In the genomic region with DNA sequence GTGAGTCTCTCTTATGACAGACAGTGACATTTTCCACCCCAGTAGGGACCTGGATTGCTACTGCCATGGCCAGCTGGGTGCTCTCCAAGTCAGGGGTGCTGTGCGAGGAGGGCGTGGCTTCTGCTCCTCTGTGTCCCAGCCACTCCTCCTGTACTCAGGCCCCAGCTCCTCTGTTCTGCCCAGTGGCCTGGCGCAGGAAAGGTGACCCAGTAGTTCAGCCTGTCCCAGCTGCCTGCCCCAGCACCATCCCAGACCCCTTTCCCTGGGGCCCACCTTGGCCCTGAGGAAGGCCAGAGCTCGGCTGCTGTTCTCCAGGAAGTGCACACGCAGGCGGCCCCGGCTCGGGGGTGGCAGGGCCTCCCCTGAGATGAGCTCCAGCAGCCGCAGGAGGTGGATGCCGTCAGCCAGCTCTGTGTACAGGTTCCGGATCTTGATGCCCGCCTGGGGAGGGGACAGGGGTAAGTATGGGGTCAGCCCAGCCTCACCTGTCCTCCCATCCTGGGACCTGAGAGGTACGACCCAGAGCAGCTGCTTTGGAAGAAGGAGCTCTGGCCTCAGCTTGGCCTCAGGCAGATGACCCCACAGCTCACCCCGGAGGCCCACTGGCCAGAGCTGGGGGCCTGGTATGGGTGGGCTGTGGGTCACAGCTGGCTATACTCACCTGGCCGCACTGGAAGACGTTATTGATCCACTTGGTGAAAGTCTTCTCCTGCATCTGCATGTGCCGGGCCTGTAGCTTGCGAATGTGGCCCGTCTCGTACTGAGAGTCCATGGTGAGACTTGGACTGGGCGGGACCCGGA, we compare ENCODE assay signal across 11 cellular contexts. TPM values are rescaled to one million over a fixed set of nuclear protein-coding genes. Genes with fewer than 3 reads are reported as not detected.
DNase-seq lines count a peak whose midpoint lies in the region; TF ChIP-seq lines count a peak whose summit lies in the region.
"Had no signal": no experiment of that assay in that cellular context is flagged by ENCODE, and none has a peak within 500 bp of the region (broad histone marks: within the 10 kb centered on the region; RNA-seq: fewer than 3 reads in every experiment).

No MANE protein-coding gene starts in this region.

- WGBS in suprapubic skin: 73% methylated on average over 9 of the region's 22 CpGs

- CTCF ChIA-PET in activated CD4-positive, alpha-beta memory T cell treated with anti-CD3 and anti-CD28 coated beads for 36 hours (lab: Charles Lee): interaction anchor here (1.0 to 2.4 kb wide), 4 partner anchors 9 to 285 kb away, joined by 3 to 9 read pairs (median 4); no protein-coding TSS in a partner anchor

- no peak for TF ChIP-seq EP300 in suprapubic skin (IDR thresholded peaks at IDR 0.05)

- TF ChIP-seq POLR2A in suprapubic skin (IDR thresholded peaks at IDR 0.05): no peak

- DNase-seq in activated T-helper 1 cell treated with Interleukin-2 at 50 U/mL for 16 hours (ENCODE audit: low read depth): peak; percentile 28
- DNase-seq in activated T-helper 1 cell treated with anti-CD3 and anti-CD28 coated beads, Interleukin-12 subunit alpha, Interleukin-12 subunit beta, Interleukin-2, Interleukin-4 antibody, amounts not matched to agents 30 ng/mL and 10 ng/mL and 1 ng/mL, durations not matched to agents 14 hours and 24 hours and 36 hours (ENCODE audit: low spot score): no peak
- peak; percentile 36 for DNase-seq in activated CD4-positive, alpha-beta memory T cell treated with anti-CD3 and anti-CD28 coated beads for 36 hours
- DNase-seq in right atrium auricular region (ENCODE audit: low spot score): no peak
- DNase-seq in suprapubic skin (ENCODE audit: low spot score in 2 of 2): peak; percentile 66 to 76
- no peak for DNase-seq in glutamatergic neuron
- no peak for DNase-seq in NCI-H1048 (lab: John Stamatoyannopoulos, UW)
- DNase-seq in HuH-7 (ENCODE audit: low spot score): no peak
- DNase-seq: AML-193, midbrain, NCI-H2227 treated with DMSO at 0.1 percent for 48 hours had no signal

- H3K4me3 ChIP-seq in right atrium auricular region: peak overlapping the region; percentile 35 to 46
- no peak overlapping the region for H3K4me3 ChIP-seq in suprapubic skin

- H3K27me3 ChIP-seq in right atrium auricular region (no peaks in the 10 kb centered on the region), suprapubic skin (no peaks in the 10 kb centered on the region)

- peaks cover 39% of the 10 kb centered on the region for H3K4me1 Mint-ChIP-seq in activated T-helper 1 cell treated with anti-CD3 and anti-CD28 coated beads, Interleukin-12 subunit alpha, Interleukin-12 subunit beta, Interleukin-2, Interleukin-4 antibody, amounts not matched to agents 30 ng/mL and 10 ng/mL and 1 ng/mL, durations not matched to agents 14 hours and 24 hours and 36 hours (ENCODE audit: low read depth)
- peaks cover 42% of the 10 kb centered on the region for H3K4me1 Mint-ChIP-seq in activated CD4-positive, alpha-beta memory T cell treated with anti-CD3 and anti-CD28 coated beads for 36 hours (ENCODE audit: low read depth)
- peaks cover 10% of the 10 kb centered on the region for H3K4me1 Mint-ChIP-seq in glutamatergic neuron (ENCODE audit: low read depth, unreplicated experiment)

- no peaks in the 10 kb centered on the region for H3K9me3 Mint-ChIP-seq in activated T-helper 1 cell treated with anti-CD3 and anti-CD28 coated beads, Interleukin-12 subunit alpha, Interleukin-12 subunit beta, Interleukin-2, Interleukin-4 antibody, amounts not matched to agents 30 ng/mL and 10 ng/mL and 1 ng/mL, durations not matched to agents 14 hours and 24 hours and 36 hours
- no peaks in the 10 kb centered on the region for H3K9me3 Mint-ChIP-seq in activated CD4-positive, alpha-beta memory T cell treated with anti-CD3 and anti-CD28 coated beads for 36 hours
- H3K9me3 Mint-ChIP-seq in glutamatergic neuron (ENCODE audit: unreplicated experiment): no peaks in the 10 kb centered on the region

- no peak for TF ChIP-seq CTCF in right atrium auricular region (IDR thresholded peaks at IDR 0.05)
- TF ChIP-seq CTCF in suprapubic skin (IDR thresholded peaks at IDR 0.05): no peak
- TF ChIP-seq CTCF in glutamatergic neuron (IDR thresholded peaks at IDR 0.05; ENCODE audit: partially characterized antibody, unreplicated experiment): no peak

- H3K36me3 ChIP-seq in right atrium auricular region (no peaks in the 10 kb centered on the region), suprapubic skin (peaks cover 5% of the 10 kb centered on the region)

- POLR2A ChIA-PET in activated CD4-positive, alpha-beta memory T cell treated with anti-CD3 and anti-CD28 coated beads for 36 hours (lab: Charles Lee): interaction anchor here (0.6 to 1.1 kb wide), 3 partner anchors 22 to 380 kb away, joined by 3 read pairs; a partner anchor contains a TSS

- H3K27ac ChIP-seq in right atrium auricular region: peak overlapping the region; percentile 82 to 87
- no peak overlapping the region for H3K27ac ChIP-seq in suprapubic skin

- no peak overlapping the region for H3K4me3 Mint-ChIP-seq in activated T-helper 1 cell treated with anti-CD3 and anti-CD28 coated beads, Interleukin-12 subunit alpha, Interleukin-12 subunit beta, Interleukin-2, Interleukin-4 antibody, amounts not matched to agents 30 ng/mL and 10 ng/mL and 1 ng/mL, durations not matched to agents 14 hours and 24 hours and 36 hours
- peak overlapping the region; percentile 38 for H3K4me3 Mint-ChIP-seq in activated CD4-positive, alpha-beta memory T cell treated with anti-CD3 and anti-CD28 coated beads for 36 hours
- no peak overlapping the region for H3K4me3 Mint-ChIP-seq in glutamatergic neuron (ENCODE audit: unreplicated experiment)

- peaks cover 10% of the 10 kb centered on the region for H3K36me3 Mint-ChIP-seq in activated T-helper 1 cell treated with anti-CD3 and anti-CD28 coated beads, Interleukin-12 subunit alpha, Interleukin-12 subunit beta, Interleukin-2, Interleukin-4 antibody, amounts not matched to agents 30 ng/mL and 10 ng/mL and 1 ng/mL, durations not matched to agents 14 hours and 24 hours and 36 hours (ENCODE audit: low read depth)
- H3K36me3 Mint-ChIP-seq in activated CD4-positive, alpha-beta memory T cell treated with anti-CD3 and anti-CD28 coated beads for 36 hours: peaks cover 5% of the 10 kb centered on the region
- no peaks in the 10 kb centered on the region for H3K36me3 Mint-ChIP-seq in glutamatergic neuron (ENCODE audit: unreplicated experiment)

- H3K9me3 ChIP-seq in right atrium auricular region: no peaks in the 10 kb centered on the region
- no peaks in the 10 kb centered on the region for H3K9me3 ChIP-seq in suprapubic skin

- H3K4me1 ChIP-seq in right atrium auricular region (peaks cover 0 to 36% of the 10 kb centered on the region in 2 donors), suprapubic skin (peaks cover 26% of the 10 kb centered on the region)

- H3K27me3 Mint-ChIP-seq in activated T-helper 1 cell treated with anti-CD3 and anti-CD28 coated beads, Interleukin-12 subunit alpha, Interleukin-12 subunit beta, Interleukin-2, Interleukin-4 antibody, amounts not matched to agents 30 ng/mL and 10 ng/mL and 1 ng/mL, durations not matched to agents 14 hours and 24 hours and 36 hours (ENCODE audit: insufficient read depth): no peaks in the 10 kb centered on the region
- H3K27me3 Mint-ChIP-seq in activated CD4-positive, alpha-beta memory T cell treated with anti-CD3 and anti-CD28 coated beads for 36 hours: no peaks in the 10 kb centered on the region
- H3K27me3 Mint-ChIP-seq in glutamatergic neuron (ENCODE audit: unreplicated experiment): peaks cover 5% of the 10 kb centered on the region

- intact Hi-C loops in activated T-helper 1 cell treated with anti-CD3 and anti-CD28 coated beads, Interleukin-12 subunit alpha, Interleukin-12 subunit beta, Interleukin-2, Interleukin-4 antibody, amounts not matched to agents 30 ng/mL and 10 ng/mL and 1 ng/mL, durations not matched to agents 14 hours and 24 hours and 36 hours (cut with micrococcal nuclease): no loop called here
- intact Hi-C loops in activated CD4-positive, alpha-beta memory T cell treated with anti-CD3 and anti-CD28 coated beads for 36 hours (cut with micrococcal nuclease): no loop called here

- H3K27ac Mint-ChIP-seq in activated T-helper 1 cell treated with anti-CD3 and anti-CD28 coated beads, Interleukin-12 subunit alpha, Interleukin-12 subunit beta, Interleukin-2, Interleukin-4 antibody, amounts not matched to agents 30 ng/mL and 10 ng/mL and 1 ng/mL, durations not matched to agents 14 hours and 24 hours and 36 hours: no peak overlapping the region
- peak overlapping the region; percentile 42 for H3K27ac Mint-ChIP-seq in activated CD4-positive, alpha-beta memory T cell treated with anti-CD3 and anti-CD28 coated beads for 36 hours
- H3K27ac Mint-ChIP-seq in glutamatergic neuron (ENCODE audit: unreplicated experiment): no peak overlapping the region

RNA-seq across cellular contexts. Expression of a gene that starts 1.0 kb away (rescaled TPM):
- total RNA-seq in activated T-helper 1 cell treated with anti-CD3 and anti-CD28 coated beads, Interleukin-12 subunit alpha, Interleukin-12 subunit beta, Interleukin-2, Interleukin-4 antibody, amounts not matched to agents 30 ng/mL and 10 ng/mL and 1 ng/mL, durations not matched to agents 14 hours and 24 hours and 36 hours: 1.2 and 1.9 TPM in 2 replicates
- 1 to 10 TPM in 1 of 2 experiments, under 1 TPM in 1; 0.88 to 1.6 TPM for total RNA-seq in activated CD4-positive, alpha-beta memory T cell treated with anti-CD3 and anti-CD28 coated beads for 36 hours
- total RNA-seq in right atrium auricular region: 1 to 10 TPM in 1 of 2 donors, under 1 TPM in 1; 0.63 to 1.3 TPM
- total RNA-seq in suprapubic skin: 1 to 10 TPM; 1.3 to 3.4 (median 2.8) TPM
- 0.32 TPM for total RNA-seq in glutamatergic neuron (ENCODE audit: unreplicated experiment)

RNA-seq across cellular contexts. Expression of a gene that starts 54.2 kb away (rescaled TPM):
- total RNA-seq in activated T-helper 1 cell treated with anti-CD3 and anti-CD28 coated beads, Interleukin-12 subunit alpha, Interleukin-12 subunit beta, Interleukin-2, Interleukin-4 antibody, amounts not matched to agents 30 ng/mL and 10 ng/mL and 1 ng/mL, durations not matched to agents 14 hours and 24 hours and 36 hours: 6.0 and 6.7 TPM in 2 replicates
- total RNA-seq in activated CD4-positive, alpha-beta memory T cell treated with anti-CD3 and anti-CD28 coated beads for 36 hours: 1 to 10 TPM; 6.0 to 9.9 TPM
- total RNA-seq in right atrium auricular region (1 to 10 TPM; 1.3 to 1.4 TPM), suprapubic skin (100 to 1,000 TPM in 1 of 4 donors, 10 to 100 TPM in 3; 59.7 to 195 (median 73.7) TPM), glutamatergic neuron (ENCODE audit: unreplicated experiment) (17.9 TPM)

Comparison
In these comparisons a context has a peak if more than half of its experiments do, and no peak if none do; other contexts are left out.
1. DNase-seq: peak in activated T-helper 1 cell treated with Interleukin-2 at 50 U/mL for 16 hours (single experiment), activated CD4-positive, alpha-beta memory T cell treated with anti-CD3 and anti-CD28 coated beads for 36 hours (single experiment) and suprapubic skin (2 of 2); none in activated T-helper 1 cell treated with anti-CD3 and anti-CD28 coated beads, Interleukin-12 subunit alpha, Interleukin-12 subunit beta, Interleukin-2, Interleukin-4 antibody, amounts not matched to agents 30 ng/mL and 10 ng/mL and 1 ng/mL, durations not matched to agents 14 hours and 24 hours and 36 hours (single experiment), right atrium auricular region (single experiment), glutamatergic neuron (single experiment), NCI-H1048 (single experiment) and HuH-7 (single experiment).